1 cellular context compared by ENCODE assay signal in genomic region chr11:61833926-61834277, GRCh38.
TF ChIP-seq lines count a peak whose summit lies in the region.

No MANE protein-coding gene starts in this region.

TF ChIP-seq in K562, 482 proteins besides CTCF, POLR2A, EP300 and RAD21:
- TF ChIP-seq ARID4B (CRISPR knock-in tag; IDR thresholded peaks at IDR 0.05) (0 out of 2 replicates have a peak, but pooled peaks have one; percentile 40), ZFP91 (CRISPR knock-in tag; IDR thresholded peaks at IDR 0.05) (0 out of 2 replicates have a peak, but pooled peaks have one; percentile 29), MEF2A (IDR thresholded peaks at IDR 0.05; ENCODE audit: control insufficient read depth, low read depth, low read length) (no peak), NR4A1 (CRISPR knock-in tag; IDR thresholded peaks at IDR 0.05) (0 out of 2 replicates have a peak, but pooled peaks have one; percentile 20), NR4A1 (tag; IDR thresholded peaks at IDR 0.05) (no peak), ZNF197 (CRISPR knock-in tag; IDR thresholded peaks at IDR 0.05; ENCODE audit: low read depth) (0 out of 2 replicates have a peak, but pooled peaks have one; percentile 2), ZBTB7A (IDR thresholded peaks at IDR 0.05; ENCODE audit: borderline replicate concordance, control insufficient read depth, low read depth, low read length) (peak; percentile 15; the same call in 1 of the 2 replicates), FOXM1 (IDR thresholded peaks at IDR 0.05; ENCODE audit: low read depth) (no peak), FOXM1 (CRISPR knock-in tag; IDR thresholded peaks at IDR 0.05; ENCODE audit: low read depth) (0 out of 2 replicates have a peak, but pooled peaks have one; percentile 77), RB1 (IDR thresholded peaks at IDR 0.05; ENCODE audit: low read depth) (0 out of 2 replicates have a peak, but pooled peaks have one; percentile 7), STAT5B (CRISPR knock-in tag; IDR thresholded peaks at IDR 0.05) (no peak), ZNF584 (CRISPR knock-in tag; IDR thresholded peaks at IDR 0.05; ENCODE audit: low read depth) (peak; percentile 38; the same call in 1 of the 2 replicates), MBD1 (CRISPR knock-in tag; IDR thresholded peaks at IDR 0.05) (0 out of 2 replicates have a peak, but pooled peaks have one; percentile 31)
